Comparison of ENCODE assay signal across 8 cellular contexts in genomic region chr3:170572665-170573253, GRCh38. TPM values are rescaled to one million over a fixed set of nuclear protein-coding genes. Genes with fewer than 3 reads are reported as not detected.
DNase-seq lines count a peak whose midpoint lies in the region; ATAC-seq and TF ChIP-seq lines count a peak whose summit lies in the region.

No MANE protein-coding gene starts in this region.

- H3K4me3 Mint-ChIP-seq in T-helper 2 cell treated with Interferon-gamma antibody and Interleukin-4, amounts not matched to agents 5 μg/mL and 100 μg/mL, for 36 hours: no peak overlapping the region

- peaks cover 2% of the 10 kb centered on the region for H3K36me3 Mint-ChIP-seq in T-helper 2 cell treated with Interferon-gamma antibody and Interleukin-4, amounts not matched to agents 5 μg/mL and 100 μg/mL, for 36 hours (ENCODE audit: low read depth)

- 38 to 49% methylated on average over 3 of the region's 3 CpGs for WGBS in tibial nerve, 2 donors

- in situ Hi-C loops in KBM-7 (cut with MboI; ENCODE audit: low pct_unique_long_range_greater_than_20kb, low sequenced_read_pairs): no loop called here

- H3K27ac ChIP-seq in tibial nerve (no peak overlapping the region), upper lobe of right lung (no peak overlapping the region)

- intact Hi-C loops in sciatic nerve (cut with DNase I): no loop called here
- intact Hi-C loops in upper lobe of right lung (cut with DNase I): no loop called here

- H3K27me3 Mint-ChIP-seq in T-helper 2 cell treated with Interferon-gamma antibody and Interleukin-4, amounts not matched to agents 5 μg/mL and 100 μg/mL, for 36 hours (ENCODE audit: low read depth): peaks cover 3% of the 10 kb centered on the region

- DNase-seq in stimulated activated CD4-positive, alpha-beta T cell treated with anti-CD3 and anti-CD28 coated beads, Interleukin-4, amount 100 ng/mL, for 24 hours: peak; percentile 18
- no peak for DNase-seq in stimulated activated CD4-positive, alpha-beta T cell treated with anti-CD3 and anti-CD28 coated beads, Interleukin-2, amount 100 ng/mL, for 48 hours
- peak; percentile 65 for DNase-seq in T-helper 2 cell treated with Interferon-gamma antibody and Interleukin-4, amounts not matched to agents 5 μg/mL and 100 μg/mL, for 36 hours (ENCODE audit: low spot score)
- DNase-seq in sciatic nerve (ENCODE audit: low spot score) (no peak), tibial nerve (ENCODE audit: low spot score in 2 of 2) (no peak), KBM-7 (no peak), upper lobe of right lung (no peak)

- H3K4me1 ChIP-seq in tibial nerve (peaks cover 0 to 6% (median 0%) of the 10 kb centered on the region in 4 donors), upper lobe of right lung (no peaks in the 10 kb centered on the region)

- H3K36me3 ChIP-seq in tibial nerve (no peaks in the 10 kb centered on the region), upper lobe of right lung (no peaks in the 10 kb centered on the region)

- H3K4me1 Mint-ChIP-seq in T-helper 2 cell treated with Interferon-gamma antibody and Interleukin-4, amounts not matched to agents 5 μg/mL and 100 μg/mL, for 36 hours (ENCODE audit: low read depth): peaks cover 15% of the 10 kb centered on the region

- no peaks in the 10 kb centered on the region for H3K9me3 ChIP-seq in tibial nerve
- no peaks in the 10 kb centered on the region for H3K9me3 ChIP-seq in upper lobe of right lung

- H3K4me3 ChIP-seq in tibial nerve: no peak overlapping the region
- H3K4me3 ChIP-seq in upper lobe of right lung: no peak overlapping the region

- peaks cover 3% of the 10 kb centered on the region for H3K9me3 Mint-ChIP-seq in T-helper 2 cell treated with Interferon-gamma antibody and Interleukin-4, amounts not matched to agents 5 μg/mL and 100 μg/mL, for 36 hours

- TF ChIP-seq EP300 in tibial nerve (IDR thresholded peaks at IDR 0.05): no peak

- no peak overlapping the region for H3K27ac Mint-ChIP-seq in T-helper 2 cell treated with Interferon-gamma antibody and Interleukin-4, amounts not matched to agents 5 μg/mL and 100 μg/mL, for 36 hours

- ATAC-seq in HG02981 (IDR thresholded peaks at IDR 0.05; ENCODE audit: unreplicated experiment) (peak; percentile 99), sciatic nerve (peak; percentile 57), upper lobe of right lung (no peak)

- no peak for TF ChIP-seq CTCF in tibial nerve (IDR thresholded peaks at IDR 0.05)
- TF ChIP-seq CTCF in upper lobe of right lung (IDR thresholded peaks at IDR 0.05): no peak

- no peak for TF ChIP-seq POLR2A in tibial nerve (IDR thresholded peaks at IDR 0.05)

- no peaks in the 10 kb centered on the region for H3K27me3 ChIP-seq in tibial nerve
- H3K27me3 ChIP-seq in upper lobe of right lung: no peaks in the 10 kb centered on the region

RNA-seq across cellular contexts. Expression of gene SLC7A14, which starts 13.1 kb away (rescaled TPM):
- total RNA-seq in sciatic nerve (0.04 TPM), tibial nerve (under 1 TPM in 1 of 4 donors, not detected in 3; 0.44 TPM), upper lobe of right lung (not detected)

Comparison
In these comparisons a context has a peak if more than half of its experiments do, and no peak if none do; other contexts are left out.
1. DNase-seq: peak in stimulated activated CD4-positive, alpha-beta T cell treated with anti-CD3 and anti-CD28 coated beads, Interleukin-4, amount 100 ng/mL, for 24 hours (single experiment) and T-helper 2 cell treated with Interferon-gamma antibody and Interleukin-4, amounts not matched to agents 5 μg/mL and 100 μg/mL, for 36 hours (single experiment); none in stimulated activated CD4-positive, alpha-beta T cell treated with anti-CD3 and anti-CD28 coated beads, Interleukin-2, amount 100 ng/mL, for 48 hours (0 of 2), sciatic nerve (single experiment), tibial nerve (0 of 2), KBM-7 (single experiment) and upper lobe of right lung (single experiment).